ENCODE assay signal across 1 cellular context in the genomic region with DNA sequence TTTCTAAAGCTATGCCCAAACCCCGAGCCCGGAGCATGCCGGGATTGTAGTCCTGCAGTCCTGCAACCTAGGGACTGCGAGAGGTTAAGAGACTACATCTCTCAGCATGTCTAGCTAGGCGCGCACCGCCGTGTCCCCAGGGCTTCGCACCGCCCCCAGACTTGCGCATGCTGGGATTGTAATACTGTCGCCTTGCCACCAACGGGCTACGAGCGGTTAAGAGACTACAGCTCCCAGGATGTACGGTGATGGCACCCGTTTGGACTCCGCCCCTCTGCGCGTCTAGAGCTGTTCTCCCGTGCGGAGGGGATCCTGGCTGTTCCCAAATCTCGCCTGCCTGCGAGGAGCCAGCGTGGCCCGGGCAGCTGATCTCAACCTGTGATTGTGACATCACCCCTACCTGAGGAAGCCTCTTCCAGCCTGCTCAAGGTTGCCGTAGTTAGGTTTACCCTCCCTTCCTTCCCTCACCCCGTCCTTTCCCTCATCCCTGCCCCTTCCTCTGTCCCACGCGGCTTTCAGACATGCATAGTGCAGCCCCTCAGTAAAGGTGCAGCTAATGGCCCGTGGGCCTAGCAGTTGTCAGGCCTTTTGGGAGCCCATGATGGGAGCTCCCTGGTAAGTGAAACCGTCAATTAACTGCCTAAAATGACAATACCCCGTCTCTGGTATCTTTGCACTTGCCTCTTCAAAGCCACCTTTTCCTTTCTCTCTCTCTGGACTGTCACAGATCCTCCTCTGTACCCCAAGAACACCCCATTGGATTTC.
TF ChIP-seq lines count a peak whose summit lies in the region.

No MANE protein-coding gene starts in this region.

TF ChIP-seq in K562, 482 proteins besides CTCF, POLR2A, EP300 and RAD21 (continued from another document and continues in another):
- TF ChIP-seq ZBTB11 (CRISPR knock-in tag; IDR thresholded peaks at IDR 0.05): no peak
- no peak for TF ChIP-seq SREBF2 (CRISPR knock-in tag; IDR thresholded peaks at IDR 0.05)
- no peak for TF ChIP-seq ZNF134 (CRISPR knock-in tag; conservative IDR thresholded peaks at IDR 0.05)
- peak; percentile 16; the same call in 1 of the 2 replicates for TF ChIP-seq MGA (IDR thresholded peaks at IDR 0.05)
- 0 out of 2 replicates have a peak, but pooled peaks have one; percentile 33 for TF ChIP-seq BHLHE40 (IDR thresholded peaks at IDR 0.05; ENCODE audit: low read length)
- TF ChIP-seq ZNF146 (CRISPR knock-in tag; IDR thresholded peaks at IDR 0.05; ENCODE audit: unreplicated experiment): no peak
- no peak for TF ChIP-seq ASH1L (IDR thresholded peaks at IDR 0.05; ENCODE audit: borderline replicate concordance, low read depth, partially characterized antibody)
- TF ChIP-seq POLR2G (IDR thresholded peaks at IDR 0.05; ENCODE audit: low read depth, low read length): peak; percentile 67
- TF ChIP-seq TARDBP (IDR thresholded peaks at IDR 0.05): no peak
- TF ChIP-seq HDAC8 (tag; IDR thresholded peaks at IDR 0.05): no peak
- no peak for TF ChIP-seq ARID1B (IDR thresholded peaks at IDR 0.05)
- TF ChIP-seq ELF4 (CRISPR knock-in tag; IDR thresholded peaks at IDR 0.05): no peak
- TF ChIP-seq ESRRA (IDR thresholded peaks at IDR 0.05; ENCODE audit: borderline replicate concordance, low read depth): no peak
- TF ChIP-seq CREB1 (IDR thresholded peaks at IDR 0.05): no peak
- TF ChIP-seq CREB1 (CRISPR knock-in tag; IDR thresholded peaks at IDR 0.05): peak; percentile 14; the same call in 1 of the 2 replicates
- no peak for TF ChIP-seq GABPB2 (CRISPR knock-in tag; conservative IDR thresholded peaks at IDR 0.05)
- TF ChIP-seq THRAP3 (IDR thresholded peaks at IDR 0.05; ENCODE audit: borderline replicate concordance): no peak
- TF ChIP-seq, protein P1, sequence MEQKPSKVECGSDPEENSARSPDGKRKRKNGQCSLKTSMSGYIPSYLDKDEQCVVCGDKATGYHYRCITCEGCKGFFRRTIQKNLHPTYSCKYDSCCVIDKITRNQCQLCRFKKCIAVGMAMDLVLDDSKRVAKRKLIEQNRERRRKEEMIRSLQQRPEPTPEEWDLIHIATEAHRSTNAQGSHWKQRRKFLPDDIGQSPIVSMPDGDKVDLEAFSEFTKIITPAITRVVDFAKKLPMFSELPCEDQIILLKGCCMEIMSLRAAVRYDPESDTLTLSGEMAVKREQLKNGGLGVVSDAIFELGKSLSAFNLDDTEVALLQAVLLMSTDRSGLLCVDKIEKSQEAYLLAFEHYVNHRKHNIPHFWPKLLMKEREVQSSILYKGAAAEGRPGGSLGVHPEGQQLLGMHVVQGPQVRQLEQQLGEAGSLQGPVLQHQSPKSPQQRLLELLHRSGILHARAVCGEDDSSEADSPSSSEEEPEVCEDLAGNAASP (IDR thresholded peaks at IDR 0.05): no peak
- no peak for TF ChIP-seq CAMTA2 (CRISPR knock-in tag; conservative IDR thresholded peaks at IDR 0.05)
- TF ChIP-seq TSHZ1 (CRISPR knock-in tag; IDR thresholded peaks at IDR 0.05): no peak
- TF ChIP-seq, protein P2, sequence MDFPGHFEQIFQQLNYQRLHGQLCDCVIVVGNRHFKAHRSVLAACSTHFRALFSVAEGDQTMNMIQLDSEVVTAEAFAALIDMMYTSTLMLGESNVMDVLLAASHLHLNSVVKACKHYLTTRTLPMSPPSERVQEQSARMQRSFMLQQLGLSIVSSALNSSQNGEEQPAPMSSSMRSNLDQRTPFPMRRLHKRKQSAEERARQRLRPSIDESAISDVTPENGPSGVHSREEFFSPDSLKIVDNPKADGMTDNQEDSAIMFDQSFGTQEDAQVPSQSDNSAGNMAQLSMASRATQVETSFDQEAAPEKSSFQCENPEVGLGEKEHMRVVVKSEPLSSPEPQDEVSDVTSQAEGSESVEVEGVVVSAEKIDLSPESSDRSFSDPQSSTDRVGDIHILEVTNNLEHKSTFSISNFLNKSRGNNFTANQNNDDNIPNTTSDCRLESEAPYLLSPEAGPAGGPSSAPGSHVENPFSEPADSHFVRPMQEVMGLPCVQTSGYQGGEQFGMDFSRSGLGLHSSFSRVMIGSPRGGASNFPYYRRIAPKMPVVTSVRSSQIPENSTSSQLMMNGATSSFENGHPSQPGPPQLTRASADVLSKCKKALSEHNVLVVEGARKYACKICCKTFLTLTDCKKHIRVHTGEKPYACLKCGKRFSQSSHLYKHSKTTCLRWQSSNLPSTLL (IDR thresholded peaks at IDR 0.05): no peak
- TF ChIP-seq RBM14 (IDR thresholded peaks at IDR 0.05; ENCODE audit: borderline replicate concordance, insufficient read depth, low read depth, low read length): no peak
- TF ChIP-seq, protein P3, sequence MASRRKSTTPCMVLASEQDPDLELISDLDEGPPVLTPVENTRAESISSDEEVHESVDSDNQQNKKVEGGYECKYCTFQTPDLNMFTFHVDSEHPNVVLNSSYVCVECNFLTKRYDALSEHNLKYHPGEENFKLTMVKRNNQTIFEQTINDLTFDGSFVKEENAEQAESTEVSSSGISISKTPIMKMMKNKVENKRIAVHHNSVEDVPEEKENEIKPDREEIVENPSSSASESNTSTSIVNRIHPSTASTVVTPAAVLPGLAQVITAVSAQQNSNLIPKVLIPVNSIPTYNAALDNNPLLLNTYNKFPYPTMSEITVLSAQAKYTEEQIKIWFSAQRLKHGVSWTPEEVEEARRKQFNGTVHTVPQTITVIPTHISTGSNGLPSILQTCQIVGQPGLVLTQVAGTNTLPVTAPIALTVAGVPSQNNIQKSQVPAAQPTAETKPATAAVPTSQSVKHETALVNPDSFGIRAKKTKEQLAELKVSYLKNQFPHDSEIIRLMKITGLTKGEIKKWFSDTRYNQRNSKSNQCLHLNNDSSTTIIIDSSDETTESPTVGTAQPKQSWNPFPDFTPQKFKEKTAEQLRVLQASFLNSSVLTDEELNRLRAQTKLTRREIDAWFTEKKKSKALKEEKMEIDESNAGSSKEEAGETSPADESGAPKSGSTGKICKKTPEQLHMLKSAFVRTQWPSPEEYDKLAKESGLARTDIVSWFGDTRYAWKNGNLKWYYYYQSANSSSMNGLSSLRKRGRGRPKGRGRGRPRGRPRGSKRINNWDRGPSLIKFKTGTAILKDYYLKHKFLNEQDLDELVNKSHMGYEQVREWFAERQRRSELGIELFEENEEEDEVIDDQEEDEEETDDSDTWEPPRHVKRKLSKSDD (conservative IDR thresholded peaks at IDR 0.05; ENCODE audit: low read length): no peak
- TF ChIP-seq SMAD3 (CRISPR knock-in tag; conservative IDR thresholded peaks at IDR 0.05): no peak
- no peak for TF ChIP-seq FOXJ3 (CRISPR knock-in tag; IDR thresholded peaks at IDR 0.05)
- TF ChIP-seq ZBTB7A (IDR thresholded peaks at IDR 0.05; ENCODE audit: borderline replicate concordance, control insufficient read depth, low read depth, low read length): no peak
- TF ChIP-seq DNMT1 (IDR thresholded peaks at IDR 0.05): no peak
- TF ChIP-seq ETV1 (tag; conservative IDR thresholded peaks at IDR 0.05; ENCODE audit: low read depth): no peak
